ENCODE assay signal across 1 cellular context in genomic region chr13:40613954-40614353, GRCh38.
TF ChIP-seq lines count a peak whose summit lies in the region.

No MANE protein-coding gene starts in this region.

TF ChIP-seq in HepG2, 621 proteins besides CTCF, POLR2A, EP300 and RAD21 (continued from another document):
- no peak for TF ChIP-seq ZBTB44 (CRISPR knock-in tag; IDR thresholded peaks at IDR 0.05)
- no peak for TF ChIP-seq SALL1 (CRISPR knock-in tag; IDR thresholded peaks at IDR 0.05)
